8 cellular contexts compared by ENCODE assay signal in the genomic region with DNA sequence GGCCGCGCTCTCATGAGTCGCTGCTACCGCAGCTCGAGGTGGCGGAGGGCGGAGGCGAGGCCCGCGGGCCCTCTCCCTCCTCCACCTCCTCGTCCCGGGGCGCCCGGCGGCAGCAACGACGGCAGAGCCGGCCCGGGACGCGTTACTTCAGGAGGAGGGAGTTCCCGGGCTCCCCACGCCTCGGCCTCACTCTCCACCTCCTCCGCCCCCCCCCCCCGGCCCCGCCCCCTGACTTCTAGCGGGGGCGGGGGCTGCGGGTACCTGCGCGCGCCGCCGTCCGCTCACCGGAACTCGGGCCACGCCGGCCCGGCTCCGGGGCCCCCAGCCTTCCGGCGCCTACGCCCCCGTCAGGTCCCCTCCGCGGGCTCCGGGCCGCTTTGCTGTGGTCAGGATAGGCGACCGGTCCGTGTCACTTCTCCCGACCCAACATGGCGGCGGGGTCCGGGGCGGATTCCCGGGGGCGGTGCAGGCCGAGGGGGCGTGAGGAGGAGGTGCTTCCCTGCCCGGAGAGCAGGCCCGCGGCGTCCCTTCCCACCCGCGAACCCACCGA. TPM values are rescaled to one million over a fixed set of nuclear protein-coding genes. Genes with fewer than 3 reads are reported as not detected.
A peak's percentile ranks its signal among the peaks of the same experiment; 100 is the strongest.
DNase-seq lines count a peak whose midpoint lies in the region; ATAC-seq and TF ChIP-seq lines count a peak whose summit lies in the region.

A gene (minus strand): TSS at position 120 of the 550 bp plus-strand sequence. CDS start 55,415 bp downstream, outside the sequence.

- TF ChIP-seq EP300 in Ishikawa (IDR thresholded peaks at IDR 0.05; ENCODE audit: borderline replicate concordance): no peak

- H3K4me1 Mint-ChIP-seq in T-helper 17 cell: peaks cover 35% of the 10 kb centered on the region

- peaks cover 4% of the 10 kb centered on the region for H3K36me3 Mint-ChIP-seq in T-helper 17 cell (ENCODE audit: low read depth)

- H3K4me3 Mint-ChIP-seq in T-helper 17 cell: peak within 1 kb of the TSS; percentile 95

- peak within 1 kb of the TSS; percentile 93 for H3K27ac Mint-ChIP-seq in T-helper 17 cell

- H3K27ac ChIP-seq in angular gyrus (ENCODE audit: low read depth, low read length) (peak within 1 kb of the TSS; percentile 14), right atrium auricular region (peak within 1 kb of the TSS; percentile 95 to 98)

- no peak for TF ChIP-seq RAD21 in Ishikawa (IDR thresholded peaks at IDR 0.05; ENCODE audit: low read depth)

- H3K27me3 ChIP-seq in right atrium auricular region: no peaks in the 10 kb centered on the region

- peaks cover 4% of the 10 kb centered on the region for H3K27me3 Mint-ChIP-seq in T-helper 17 cell

- DNase-seq in EH (ENCODE audit: low read depth): peak; percentile 80
- DNase-seq in T-helper 17 cell: peak; percentile 65 to 71 (median 68)
- DNase-seq in right atrium auricular region (ENCODE audit: low spot score): peak; percentile 72
- peak; percentile 22 for DNase-seq in retinal pigment epithelial cell (ENCODE audit: low read depth)

- peak within 1 kb of the TSS; percentile 80 to 81 for H3K4me3 ChIP-seq in right atrium auricular region
- H3K4me3 ChIP-seq in retinal pigment epithelial cell (ENCODE audit: low read length): peak within 1 kb of the TSS; percentile 92

- H3K9me3 ChIP-seq in T-helper 17 cell (ENCODE audit: control insufficient read depth, low read length, poor library complexity, severe bottlenecking): no peaks in the 10 kb centered on the region
- no peaks in the 10 kb centered on the region for H3K9me3 ChIP-seq in right atrium auricular region

- H3K36me3 ChIP-seq in right atrium auricular region: no peaks in the 10 kb centered on the region

- peaks cover 0 to 35% of the 10 kb centered on the region in 2 donors for H3K4me1 ChIP-seq in right atrium auricular region

- ATAC-seq in GM21529 (IDR thresholded peaks at IDR 0.05; ENCODE audit: unreplicated experiment) (peak; percentile 46), T-helper 17 cell (peak; percentile 79), GM18873 (IDR thresholded peaks at IDR 0.05; ENCODE audit: low FRiP score, unreplicated experiment) (no peak)

- TF ChIP-seq CTCF in right atrium auricular region (IDR thresholded peaks at IDR 0.05): no peak
- TF ChIP-seq CTCF in retinal pigment epithelial cell (conservative IDR thresholded peaks at IDR 0.05; ENCODE audit: low read depth, low read length): no peak

TF ChIP-seq in Ishikawa, 13 proteins besides CTCF, POLR2A, EP300 and RAD21:
- TF ChIP-seq TAF1 (IDR thresholded peaks at IDR 0.05; ENCODE audit: low read depth) (peak; percentile 65), YY1 (IDR thresholded peaks at IDR 0.05; ENCODE audit: low read depth) (peak; percentile 77), EGR1 (IDR thresholded peaks at IDR 0.05) (0 out of 2 replicates have a peak, but pooled peaks have one; percentile 32), TCF12 (IDR thresholded peaks at IDR 0.05; ENCODE audit: low read depth) (0 out of 2 replicates have a peak, but pooled peaks have one; percentile 38), ZBTB7A (IDR thresholded peaks at IDR 0.05; ENCODE audit: low read depth) (peak; percentile 79)
- TF ChIP-seq, protein P1, sequence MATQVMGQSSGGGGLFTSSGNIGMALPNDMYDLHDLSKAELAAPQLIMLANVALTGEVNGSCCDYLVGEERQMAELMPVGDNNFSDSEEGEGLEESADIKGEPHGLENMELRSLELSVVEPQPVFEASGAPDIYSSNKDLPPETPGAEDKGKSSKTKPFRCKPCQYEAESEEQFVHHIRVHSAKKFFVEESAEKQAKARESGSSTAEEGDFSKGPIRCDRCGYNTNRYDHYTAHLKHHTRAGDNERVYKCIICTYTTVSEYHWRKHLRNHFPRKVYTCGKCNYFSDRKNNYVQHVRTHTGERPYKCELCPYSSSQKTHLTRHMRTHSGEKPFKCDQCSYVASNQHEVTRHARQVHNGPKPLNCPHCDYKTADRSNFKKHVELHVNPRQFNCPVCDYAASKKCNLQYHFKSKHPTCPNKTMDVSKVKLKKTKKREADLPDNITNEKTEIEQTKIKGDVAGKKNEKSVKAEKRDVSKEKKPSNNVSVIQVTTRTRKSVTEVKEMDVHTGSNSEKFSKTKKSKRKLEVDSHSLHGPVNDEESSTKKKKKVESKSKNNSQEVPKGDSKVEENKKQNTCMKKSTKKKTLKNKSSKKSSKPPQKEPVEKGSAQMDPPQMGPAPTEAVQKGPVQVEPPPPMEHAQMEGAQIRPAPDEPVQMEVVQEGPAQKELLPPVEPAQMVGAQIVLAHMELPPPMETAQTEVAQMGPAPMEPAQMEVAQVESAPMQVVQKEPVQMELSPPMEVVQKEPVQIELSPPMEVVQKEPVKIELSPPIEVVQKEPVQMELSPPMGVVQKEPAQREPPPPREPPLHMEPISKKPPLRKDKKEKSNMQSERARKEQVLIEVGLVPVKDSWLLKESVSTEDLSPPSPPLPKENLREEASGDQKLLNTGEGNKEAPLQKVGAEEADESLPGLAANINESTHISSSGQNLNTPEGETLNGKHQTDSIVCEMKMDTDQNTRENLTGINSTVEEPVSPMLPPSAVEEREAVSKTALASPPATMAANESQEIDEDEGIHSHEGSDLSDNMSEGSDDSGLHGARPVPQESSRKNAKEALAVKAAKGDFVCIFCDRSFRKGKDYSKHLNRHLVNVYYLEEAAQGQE (IDR thresholded peaks at IDR 0.05; ENCODE audit: low read depth): no peak

RNA-seq across cellular contexts. Expression of the gene that starts here (rescaled TPM):
- total RNA-seq in T-helper 17 cell: 1 to 10 TPM; 6.9 to 7.1 TPM
- total RNA-seq in right atrium auricular region: 10 to 100 TPM; 20.3 to 37.3 TPM

Comparison
In these comparisons a context has a peak if more than half of its experiments do, and no peak if none do; other contexts are left out.
1. DNase-seq: peak in every context shown above with its lines; median percentile 80 in EH; 72 in right atrium auricular region; 68 in T-helper 17 cell; 22 in retinal pigment epithelial cell.